14 cellular contexts compared by ENCODE assay signal in genomic region chr6:443621-444175, GRCh38. TPM values are rescaled to one million over a fixed set of nuclear protein-coding genes. Genes with fewer than 3 reads are reported as not detected.
DNase-seq lines count a peak whose midpoint lies in the region.
"Had no signal": no experiment of that assay in that cellular context is flagged by ENCODE, and none has a peak within 500 bp of the region (broad histone marks: within the 10 kb centered on the region; RNA-seq: fewer than 3 reads in every experiment).

No MANE protein-coding gene starts in this region.

- H3K4me1 ChIP-seq in SJCRH30: no peaks in the 10 kb centered on the region
- H3K4me1 ChIP-seq in effector memory CD4-positive, alpha-beta T cell (ENCODE audit: control insufficient read depth, insufficient read depth, low read length, poor library complexity, severe bottlenecking): peaks cover 39% of the 10 kb centered on the region

- no peak overlapping the region for H3K4me3 ChIP-seq in SJCRH30
- no peak overlapping the region for H3K4me3 ChIP-seq in effector memory CD4-positive, alpha-beta T cell (ENCODE audit: insufficient read depth, low read depth, low read length, poor library complexity, severe bottlenecking)
- H3K4me3 ChIP-seq: GM23338 had no signal

- DNase-seq in activated T-cell treated with anti-CD3 and anti-CD28 coated beads, Interleukin-2, amount 50 U/mL, for 48 hours: peak; percentile 17 to 22
- DNase-seq in activated T-cell treated with anti-CD3 and anti-CD28 coated beads for 4 hours (no peak), left kidney (ENCODE audit: low read depth, low spot score) (peak; percentile 66), SJCRH30 (no peak)
- DNase-seq in activated CD8-positive, alpha-beta memory T cell treated with anti-CD3 and anti-CD28 coated beads, Interleukin-2, amount 50 U/mL, for 48 hours: peak; percentile 51
- DNase-seq in stimulated activated CD8-positive, alpha-beta memory T cell treated with anti-CD3 and anti-CD28 coated beads, Interleukin-4, amount 100 ng/mL, for 48 hours: peak; percentile 22
- no peak for DNase-seq in effector memory CD4-positive, alpha-beta T cell
- DNase-seq: C1 segment of cervical spinal cord; DMS79; MM.1S; NCI-H1092 treated with DMSO at 0.1 percent for 48 hours; NK-92 treated with Interleukin-12 subunit alpha and Interleukin-12 subunit beta, amount 100 ng/mL, for 24 hours had no signal

- no peaks in the 10 kb centered on the region for H3K27me3 ChIP-seq in SJCRH30
- no peaks in the 10 kb centered on the region for H3K27me3 ChIP-seq in effector memory CD4-positive, alpha-beta T cell (replicated peaks; ENCODE audit: control insufficient read depth, insufficient read depth, low read length, poor library complexity, severe bottlenecking)

- H3K36me3 ChIP-seq in SJCRH30: no peaks in the 10 kb centered on the region
- no peaks in the 10 kb centered on the region for H3K36me3 ChIP-seq in effector memory CD4-positive, alpha-beta T cell (ENCODE audit: control insufficient read depth, insufficient read depth, low read length)

- no peak overlapping the region for H3K27ac ChIP-seq in SJCRH30
- no peak overlapping the region for H3K27ac ChIP-seq in effector memory CD4-positive, alpha-beta T cell (ENCODE audit: insufficient read depth, low read length, poor library complexity, severe bottlenecking)

- H3K9me3 ChIP-seq in SJCRH30 (replicated peaks): no peaks in the 10 kb centered on the region
- no peaks in the 10 kb centered on the region for H3K9me3 ChIP-seq in effector memory CD4-positive, alpha-beta T cell (ENCODE audit: control insufficient read depth, low read length)

RNA-seq across cellular contexts. Expression of gene IRF4, which starts 52.1 kb away (rescaled TPM):
- total RNA-seq in SJCRH30 (2014; rRNA removed; shearing (Covaris generic)): 0.03 TPM in 1 of 2 replicates, not detected in the other
- total RNA-seq: LHCN-M2 had no signal

Comparison
In these comparisons a context has a peak if more than half of its experiments do, and no peak if none do; other contexts are left out.
1. DNase-seq: peak in activated T-cell treated with anti-CD3 and anti-CD28 coated beads, Interleukin-2, amount 50 U/mL, for 48 hours (2 of 2), activated CD8-positive, alpha-beta memory T cell treated with anti-CD3 and anti-CD28 coated beads, Interleukin-2, amount 50 U/mL, for 48 hours (single experiment), left kidney (single experiment) and stimulated activated CD8-positive, alpha-beta memory T cell treated with anti-CD3 and anti-CD28 coated beads, Interleukin-4, amount 100 ng/mL, for 48 hours (single experiment); none in activated T-cell treated with anti-CD3 and anti-CD28 coated beads for 4 hours (single experiment), SJCRH30 (0 of 2) and effector memory CD4-positive, alpha-beta T cell (0 of 3).